ENCODE assay signal across 8 cellular contexts in genomic region chr2:27212626-27213471, GRCh38. TPM values are rescaled to one million over a fixed set of nuclear protein-coding genes. Genes with fewer than 3 reads are reported as not detected.
DNase-seq lines count a peak whose midpoint lies in the region; ATAC-seq and TF ChIP-seq lines count a peak whose summit lies in the region.

No MANE protein-coding gene starts in this region.

- DNase-seq in stimulated activated CD4-positive, alpha-beta T cell treated with anti-CD3 and anti-CD28 coated beads, Interleukin-1b, Interleukin-23, amount 100 ng/mL, for 48 hours: peak; percentile 44
- no peak for DNase-seq in stimulated activated CD4-positive, alpha-beta T cell treated with anti-CD3 and anti-CD28 coated beads, Interleukin-15, amount 100 ng/mL, for 24 hours
- DNase-seq in RPMI7951 (ENCODE audit: low read depth) (peak; percentile 14), astrocyte of the spinal cord (ENCODE audit: low read depth, low spot score) (peak; percentile 68), iris pigment epithelial cell (ENCODE audit: low read depth) (peak; percentile 83), retina (no peak)
- peak in 4 of 6 experiments; percentile 49 to 84 (median 64) for DNase-seq in stimulated activated naive CD4-positive, alpha-beta T cell (lab: John Stamatoyannopoulos, UW)

- peak; percentile 17 for ATAC-seq in HG03175 (IDR thresholded peaks at IDR 0.05; ENCODE audit: unreplicated experiment)

- TF ChIP-seq CTCF in astrocyte of the spinal cord (IDR thresholded peaks at IDR 0.05; ENCODE audit: low read depth, low read length): no peak

- in situ Hi-C loops in astrocyte of the spinal cord (cut with HindIII; ENCODE audit: low sequenced_read_pairs): no loop called here

- H3K4me3 ChIP-seq in astrocyte of the spinal cord (ENCODE audit: low read depth, low read length): peak overlapping the region; percentile 81

RNA-seq across cellular contexts. Expression of gene SLC5A6, which starts 0.8 kb away (rescaled TPM):
- total RNA-seq in RPMI7951 (2014; rRNA removed; shearing (Covaris generic)): 32.2 and 38.2 TPM in 2 replicates

RNA-seq across cellular contexts. Expression of gene ATRAID, which starts 1.0 kb away (rescaled TPM):
- total RNA-seq in RPMI7951 (2014; rRNA removed; shearing (Covaris generic)): 294 and 342 TPM in 2 replicates

RNA-seq across cellular contexts. Expression of gene CAD, which starts 4.3 kb away (rescaled TPM):
- 22.7 and 32.7 TPM in 2 replicates for total RNA-seq in RPMI7951 (2014; rRNA removed; shearing (Covaris generic))

RNA-seq across cellular contexts. Expression of gene SLC30A3, which starts 50.0 kb away (rescaled TPM):
- total RNA-seq in RPMI7951 (2014; rRNA removed; shearing (Covaris generic)): not detected in 2 replicates

Comparison
In these comparisons a context has a peak if more than half of its experiments do, and no peak if none do; other contexts are left out.
1. DNase-seq: peak in stimulated activated CD4-positive, alpha-beta T cell treated with anti-CD3 and anti-CD28 coated beads, Interleukin-1b, Interleukin-23, amount 100 ng/mL, for 48 hours (single experiment), RPMI7951 (single experiment), astrocyte of the spinal cord (single experiment), iris pigment epithelial cell (single experiment) and stimulated activated naive CD4-positive, alpha-beta T cell (4 of 6); none in stimulated activated CD4-positive, alpha-beta T cell treated with anti-CD3 and anti-CD28 coated beads, Interleukin-15, amount 100 ng/mL, for 24 hours (single experiment) and retina (single experiment).